31 cellular contexts compared by ENCODE assay signal in genomic region chr4:26601204-26601603, GRCh38. TPM values are rescaled to one million over a fixed set of nuclear protein-coding genes. Genes with fewer than 3 reads are reported as not detected.
DNase-seq lines count a peak whose midpoint lies in the region; ATAC-seq, FAIRE-seq and TF ChIP-seq lines count a peak whose summit lies in the region.
"Had no signal": no experiment of that assay in that cellular context is flagged by ENCODE, and none has a peak within 500 bp of the region (broad histone marks: within the 10 kb centered on the region; RNA-seq: fewer than 3 reads in every experiment).

No MANE protein-coding gene starts in this region.

- no peak overlapping the region for H3K9ac ChIP-seq in K562 (ENCODE audit: insufficient read depth in 1 of 2, low read depth in 2 of 2, low read length in 2 of 2)
- H3K9ac ChIP-seq: BLaER1; BLaER1 treated with 17β-estradiol and CSF1 and Interleukin-3, amounts not matched to agents 10 nM and 100 nM had no signal

- CTCF ChIA-PET in HEK293 (lab: Yijun Ruan, JAX) = interaction anchor here (0.5 kb wide), 1 partner anchor 1049 kb away, joined by 4 read pairs; no protein-coding TSS in a partner anchor
- CTCF ChIA-PET in K562 (lab: Yijun Ruan, JAX; ENCODE audit: low intra/inter-chr PET ratio) = no interaction called here

- TF ChIP-seq CTCF in HEK293 (tag by site-specific recombination; IDR thresholded peaks at IDR 0.05) (no peak), K562 (IDR thresholded peaks at IDR 0.05 in 2 of 3, conservative IDR thresholded peaks at IDR 0.05 in 1 of 3; ENCODE audit: insufficient read depth in 2 of 3, low read depth in 1 of 3, low read length in 3 of 3) (no peak)

- no peak for TF ChIP-seq EP300 in K562 (IDR thresholded peaks at IDR 0.05; ENCODE audit: low read length)

- no peaks in the 10 kb centered on the region for H3K27me3 ChIP-seq in K562 (ENCODE audit: control insufficient read depth in 2 of 2, insufficient read depth in 2 of 2, low read length in 2 of 2)
- H3K27me3 ChIP-seq: BE2C; BLaER1; BLaER1 treated with 17β-estradiol and CSF1 and Interleukin-3, amounts not matched to agents 10 nM and 100 nM had no signal

- no peak for ATAC-seq in K562
- ATAC-seq: A549; CD8-positive, alpha-beta T cell had no signal

- no peak for TF ChIP-seq RAD21 in K562 (CRISPR knock-in tag; conservative IDR thresholded peaks at IDR 0.05 in 1 of 2, IDR thresholded peaks at IDR 0.05 in 1 of 2)

- DNase-seq in K562 (ENCODE audit: extremely low read depth in 1 of 4, low spot score in 3 of 4) (no peak), Kasumi-1 (lab: John Stamatoyannopoulos, UW) (no peak)
- DNase-seq in effector CD4-positive, alpha-beta T cell = no peak
- DNase-seq: 8988T; ACHN; AML-193; BE2C; C1 segment of cervical spinal cord; Caco-2; Calu3; CD4-positive, alpha-beta memory T cell; CD4-positive, alpha-beta T cell; CD4-positive, CD25-positive, alpha-beta regulatory T cell; CD8-positive, alpha-beta memory T cell; CD8-positive, alpha-beta T cell; COR-L47; DMS 273 treated with DMSO at 0.1 percent for 48 hours; DMS153; DMS53; DMS79; DMS79 treated with DMSO at 0.1 percent for 48 hours; DND-41; EL had no signal

- no peak for TF ChIP-seq POLR2A in K562 (conservative IDR thresholded peaks at IDR 0.05)

- POLR2A ChIA-PET in HEK293 (lab: Yijun Ruan, JAX) = no interaction called here
- POLR2A ChIA-PET in K562 (lab: Yijun Ruan, JAX) = interaction anchor here (0.6 kb wide), 2 partner anchors 30 to 1764 kb away, joined by 3 read pairs; no protein-coding TSS in a partner anchor

- BruUV-seq in K562 (replicated peaks; lab: Mats Ljungman, UMichigan) = no TSS peak

- WGBS in K562 (ENCODE audit: insufficient coverage, low coverage, missing lambda C conversion rate) = 46% methylated on average over 1 of the region's 1 CpG

- H3K79me2 ChIP-seq in K562 (ENCODE audit: control insufficient read depth, insufficient read depth, low read length) = no peaks in the 10 kb centered on the region

- no peaks in the 10 kb centered on the region for H3K4me1 ChIP-seq in HEK293 (ENCODE audit: control insufficient read depth, insufficient read depth, low read length)
- no peaks in the 10 kb centered on the region for H3K4me1 ChIP-seq in K562 (replicated peaks in 1 of 2; ENCODE audit: control insufficient read depth in 2 of 2, insufficient read depth in 2 of 2, low read length in 2 of 2)
- H3K4me1 ChIP-seq: A549; BE2C; BLaER1; BLaER1 treated with 17β-estradiol and CSF1 and Interleukin-3, amounts not matched to agents 10 nM and 100 nM; Caco-2 had no signal

- no peak overlapping the region for H3K4me3 ChIP-seq in HEK293 (ENCODE audit: low read depth, low read length)
- no peak overlapping the region for H3K4me3 ChIP-seq in K562
- H3K4me3 ChIP-seq: A549; BLaER1; BLaER1 treated with 17β-estradiol and CSF1 and Interleukin-3, amounts not matched to agents 10 nM and 100 nM had no signal

- H2AFZ ChIP-seq in K562 (ENCODE audit: low read depth, low read length) = no peak overlapping the region

- intact Hi-C loops in K562 (cut with micrococcal nuclease) = no loop called here

- H3K36me3 ChIP-seq in HEK293 (ENCODE audit: control insufficient read depth in 2 of 2, insufficient read depth in 1 of 2, low read length in 2 of 2) (no peaks in the 10 kb centered on the region), K562 (ENCODE audit: control insufficient read depth, insufficient read depth, low read length) (no peaks in the 10 kb centered on the region)
- H3K36me3 ChIP-seq: BE2C; BLaER1; BLaER1 treated with 17β-estradiol and CSF1 and Interleukin-3, amounts not matched to agents 10 nM and 100 nM had no signal

- H3K27ac ChIP-seq in HEK293 (ENCODE audit: extremely low read depth, low read depth, low read length) (no peak overlapping the region), K562 (ENCODE audit: extremely low read depth, low read depth, low read length) (no peak overlapping the region)
- H3K27ac ChIP-seq: 22Rv1; A549; BLaER1; BLaER1 treated with 17β-estradiol and CSF1 and Interleukin-3, amounts not matched to agents 10 nM and 100 nM; C4-2B had no signal

- FAIRE-seq in K562 (lab: Jason Lieb, UNC) = no peak
- FAIRE-seq: A204.1, A549, D721Med had no signal

- no peaks in the 10 kb centered on the region for H4K20me1 ChIP-seq in K562 (replicated peaks; ENCODE audit: control insufficient read depth, insufficient read depth, low read length)
- H4K20me1 ChIP-seq: BLaER1; BLaER1 treated with 17β-estradiol and CSF1 and Interleukin-3, amounts not matched to agents 10 nM and 100 nM had no signal

- H3K9me1 ChIP-seq in K562 (ENCODE audit: control insufficient read depth, insufficient read depth, low read length) = no peaks in the 10 kb centered on the region

- H3K4me2 ChIP-seq in K562 (ENCODE audit: insufficient read depth, low read length) = no peak overlapping the region
- H3K4me2 ChIP-seq: A549; BLaER1; BLaER1 treated with 17β-estradiol and CSF1 and Interleukin-3, amounts not matched to agents 10 nM and 100 nM had no signal

- in situ Hi-C loops in K562 (cut with MboI) = no loop called here

- H3K9me3 ChIP-seq in HEK293 (ENCODE audit: control insufficient read depth, insufficient read depth, low read depth, low read length) = no peaks in the 10 kb centered on the region
- no peaks in the 10 kb centered on the region for H3K9me3 ChIP-seq in K562 (replicated peaks; ENCODE audit: control insufficient read depth, insufficient read depth, low read depth, low read length)
- H3K9me3 ChIP-seq: A549, BE2C, BLaER1, Caco-2 had no signal

TF ChIP-seq in HEK293, 187 proteins besides CTCF, POLR2A, EP300 and RAD21:
- no peak for TF ChIP-seq ZNF791 (tag by site-specific recombination; IDR thresholded peaks at IDR 0.05)
- no peak for TF ChIP-seq ZNF530 (tag by site-specific recombination; IDR thresholded peaks at IDR 0.05; ENCODE audit: low read depth)
- TF ChIP-seq ZNF146 (tag by site-specific recombination; IDR thresholded peaks at IDR 0.05) = 0 out of 2 replicates have a peak, but pooled peaks have one; percentile 14
- peak; percentile 63 for TF ChIP-seq ZNF664 (tag by site-specific recombination; IDR thresholded peaks at IDR 0.05)
- TF ChIP-seq ZNF362 (tag by site-specific recombination; IDR thresholded peaks at IDR 0.05) = no peak

TF ChIP-seq in K562, 482 proteins besides CTCF, POLR2A, EP300 and RAD21 (continues in another document):
- TF ChIP-seq CTBP1 (IDR thresholded peaks at IDR 0.05; ENCODE audit: borderline replicate concordance) (no peak), RUNX1 (IDR thresholded peaks at IDR 0.05; ENCODE audit: low read depth) (no peak), FOXA1 (IDR thresholded peaks at IDR 0.05; ENCODE audit: borderline replicate concordance) (no peak), PHF8 (IDR thresholded peaks at IDR 0.05; ENCODE audit: borderline replicate concordance, low read length) (no peak), KDM1A (IDR thresholded peaks at IDR 0.05) (0 out of 4 replicates have a peak, but pooled peaks of 1 of the 2 experiments have one; percentile 15), ZNF146 (CRISPR knock-in tag; IDR thresholded peaks at IDR 0.05; ENCODE audit: unreplicated experiment) (peak; percentile 92), ZZZ3 (IDR thresholded peaks at IDR 0.05) (no peak), BCOR (IDR thresholded peaks at IDR 0.05) (peak; percentile 61; the same call in 1 of the 2 replicates), SREBF2 (CRISPR knock-in tag; IDR thresholded peaks at IDR 0.05) (no peak), RBM25 (IDR thresholded peaks at IDR 0.05; ENCODE audit: low read depth, low read length, severe bottlenecking) (peak; percentile 82), NFATC3 (IDR thresholded peaks at IDR 0.05) (no peak), IFI16 (CRISPR knock-in tag; IDR thresholded peaks at IDR 0.05) (no peak), PHTF2 (CRISPR knock-in tag; IDR thresholded peaks at IDR 0.05) (no peak), ZNF780A (CRISPR knock-in tag; IDR thresholded peaks at IDR 0.05) (no peak), ZNF165 (CRISPR knock-in tag; IDR thresholded peaks at IDR 0.05; ENCODE audit: borderline replicate concordance) (no peak)
- TF ChIP-seq, protein P1, sequence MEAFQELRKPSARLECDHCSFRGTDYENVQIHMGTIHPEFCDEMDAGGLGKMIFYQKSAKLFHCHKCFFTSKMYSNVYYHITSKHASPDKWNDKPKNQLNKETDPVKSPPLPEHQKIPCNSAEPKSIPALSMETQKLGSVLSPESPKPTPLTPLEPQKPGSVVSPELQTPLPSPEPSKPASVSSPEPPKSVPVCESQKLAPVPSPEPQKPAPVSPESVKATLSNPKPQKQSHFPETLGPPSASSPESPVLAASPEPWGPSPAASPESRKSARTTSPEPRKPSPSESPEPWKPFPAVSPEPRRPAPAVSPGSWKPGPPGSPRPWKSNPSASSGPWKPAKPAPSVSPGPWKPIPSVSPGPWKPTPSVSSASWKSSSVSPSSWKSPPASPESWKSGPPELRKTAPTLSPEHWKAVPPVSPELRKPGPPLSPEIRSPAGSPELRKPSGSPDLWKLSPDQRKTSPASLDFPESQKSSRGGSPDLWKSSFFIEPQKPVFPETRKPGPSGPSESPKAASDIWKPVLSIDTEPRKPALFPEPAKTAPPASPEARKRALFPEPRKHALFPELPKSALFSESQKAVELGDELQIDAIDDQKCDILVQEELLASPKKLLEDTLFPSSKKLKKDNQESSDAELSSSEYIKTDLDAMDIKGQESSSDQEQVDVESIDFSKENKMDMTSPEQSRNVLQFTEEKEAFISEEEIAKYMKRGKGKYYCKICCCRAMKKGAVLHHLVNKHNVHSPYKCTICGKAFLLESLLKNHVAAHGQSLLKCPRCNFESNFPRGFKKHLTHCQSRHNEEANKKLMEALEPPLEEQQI (IDR thresholded peaks at IDR 0.05) = no peak

RNA-seq across cellular contexts. Expression of gene TBC1D19, which starts 17.3 kb away (rescaled TPM):
- total RNA-seq in K562 (2011; cell fraction: chromatin; rRNA removed; ENCODE audit: low replicate concordance) = 8.4 and 24.8 TPM in 2 replicates
- 4.7 and 5.9 TPM in 2 replicates for total RNA-seq in K562 (2011; cell fraction: nucleolus; rRNA removed)
- 6.4 and 7.8 TPM in 2 replicates for total RNA-seq in K562 (2011; cell fraction: nucleoplasm; rRNA removed)
- total RNA-seq in K562 (2014; rRNA removed) (2.9 and 3.6 TPM in 2 replicates), K562 (2014; rRNA removed; fragmentation: Illumina TruSeq; extraction: Trizol) (4.9 and 6.2 TPM in 2 replicates), K562 (2015; rRNA removed; fragmentation: Illumina TruSeq; extraction: Trizol) (4.9 and 5.6 TPM in 2 replicates), K562 (2021) (3.2 and 3.5 TPM in 2 replicates)
- polyA plus RNA-seq in K562 (2011; rRNA removed) (3.7 and 4.7 TPM in 2 replicates), K562 (2014; fragmentation: Illumina TruSeq; extraction: Trizol) (3.1 and 3.7 TPM in 2 replicates), K562 (2014; fragmentation: Nextera tagmentation; extraction: Ambion mirVana) (1 to 10 TPM in 1 of 2 experiments, under 1 TPM in 1; 0.73 to 1.1 TPM), K562 (2014; rRNA removed) (2.8 and 4.7 TPM in 2 replicates)
- 1.1 and 2.6 TPM in 2 replicates for polyA plus RNA-seq in K562 (2011; cell fraction: cytosol; rRNA removed)
- polyA plus RNA-seq in K562 (2011; cell fraction: nucleus; rRNA removed) = 2.6 and 4.7 TPM in 2 replicates
- 1.8 and 3.9 TPM in 2 replicates for polyA plus RNA-seq in K562 (2012)
- polyA minus RNA-seq in K562 (2011; rRNA and poly(A)+ RNA removed) = 6.9 and 8.8 TPM in 2 replicates
- 2.2 and 3.5 TPM in 2 replicates for polyA minus RNA-seq in K562 (2011; cell fraction: cytosol; rRNA and poly(A)+ RNA removed)
- polyA minus RNA-seq in K562 (2011; cell fraction: nucleus; rRNA and poly(A)+ RNA removed) = 8.5 and 17.3 TPM in 2 replicates

Comparison
In these comparisons a context has a peak if more than half of its experiments do, and no peak if none do; other contexts are left out.
1. Of the 44 proteins assayed by ChIP-seq in both K562 and HEK293: peak only in K562: none; only in HEK293: none; in both: ZNF146; in neither: 43.